Comparison of ENCODE assay signal across 8 cellular contexts in the genomic region with DNA sequence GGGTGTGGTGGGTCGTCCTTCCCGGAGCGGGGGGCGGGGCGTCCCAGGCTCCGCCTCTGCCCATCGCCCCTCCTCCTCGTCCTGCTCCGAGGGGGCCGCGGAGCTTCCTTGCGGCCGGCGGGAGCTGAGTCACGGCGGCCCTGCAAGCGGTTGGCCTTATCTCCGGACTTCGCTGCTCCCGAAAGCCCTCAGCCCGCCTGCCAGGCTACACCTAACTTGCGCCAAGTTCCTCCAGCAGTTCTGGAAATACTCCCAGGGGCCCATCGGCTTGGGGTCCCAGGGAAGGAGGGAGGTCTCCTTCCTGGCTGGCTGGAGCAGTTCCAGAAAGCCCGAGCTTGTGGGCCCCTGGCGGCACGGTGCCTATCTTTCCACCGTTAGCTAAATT. TPM values are rescaled to one million over a fixed set of nuclear protein-coding genes. Genes with fewer than 3 reads are reported as not detected.
DNase-seq lines count a peak whose midpoint lies in the region; ATAC-seq and TF ChIP-seq lines count a peak whose summit lies in the region.

No MANE protein-coding gene starts in this region.

- CTCF ChIA-PET in CD4-positive, alpha-beta memory T cell (lab: Charles Lee; ENCODE audit: partially characterized antibody) = interaction anchor here (0.9 to 1.8 kb wide), 6 partner anchors 12 to 121 kb away, joined by 3 to 7 read pairs (median 4); a partner anchor contains a TSS

- no peaks in the 10 kb centered on the region for H3K9me3 ChIP-seq in CD4-positive, alpha-beta memory T cell (ENCODE audit: control insufficient read depth in 1 of 2, low read length in 2 of 2)

- H3K36me3 Mint-ChIP-seq in CD4-positive, alpha-beta memory T cell = no peaks in the 10 kb centered on the region
- H3K36me3 Mint-ChIP-seq in natural killer cell = no peaks in the 10 kb centered on the region

- peak overlapping the region; percentile 47 to 90 (median 85) for H3K27ac Mint-ChIP-seq in CD4-positive, alpha-beta memory T cell
- H3K27ac Mint-ChIP-seq in natural killer cell = peak overlapping the region in 1 of 2 donors; percentile 77

- intact Hi-C loops in CD4-positive, alpha-beta memory T cell (cut with micrococcal nuclease) = loop anchor here (1.0 kb wide), 1 partner anchor 59 kb away; a partner anchor contains a TSS
- intact Hi-C loops in natural killer cell (cut with micrococcal nuclease) = no loop called here

- H3K4me3 Mint-ChIP-seq in CD4-positive, alpha-beta memory T cell = peak overlapping the region; percentile 82 to 90 (median 88)
- H3K4me3 Mint-ChIP-seq in natural killer cell = peak overlapping the region; percentile 79

- POLR2A ChIA-PET in CD4-positive, alpha-beta memory T cell (lab: Charles Lee; ENCODE audit: partially characterized antibody) = interaction anchor here (0.7 to 5.1 kb wide), 10 partner anchors 10 to 495 kb away, joined by 3 to 88 read pairs (median 4); a partner anchor contains a TSS

- H3K36me3 ChIP-seq in CD4-positive, alpha-beta memory T cell (ENCODE audit: insufficient read depth, low read length) = no peaks in the 10 kb centered on the region

- TF ChIP-seq CTCF in fibroblast of the aortic adventitia (IDR thresholded peaks at IDR 0.05; ENCODE audit: insufficient read depth, low read length) = no peak
- no peak for TF ChIP-seq CTCF in natural killer cell (IDR thresholded peaks at IDR 0.05)

- H3K27me3 Mint-ChIP-seq in CD4-positive, alpha-beta memory T cell = no peaks in the 10 kb centered on the region
- H3K27me3 Mint-ChIP-seq in natural killer cell (ENCODE audit: low read depth in 2 of 2) = no peaks in the 10 kb centered on the region

- peak overlapping the region; percentile 61 for H3K4me3 ChIP-seq in CD4-positive, alpha-beta memory T cell (ENCODE audit: low read length in 2 of 2)
- peak overlapping the region; percentile 43 for H3K4me3 ChIP-seq in fibroblast of the aortic adventitia (ENCODE audit: low read depth, low read length)

- peak overlapping the region; percentile 42 for H3K27ac ChIP-seq in CD4-positive, alpha-beta memory T cell (ENCODE audit: low read depth, low read length)

- H3K4me1 ChIP-seq in CD4-positive, alpha-beta memory T cell (ENCODE audit: insufficient read depth, low read length) = peaks cover 21% of the 10 kb centered on the region

- peak in 4 of 5 donors; percentile 25 to 49 (median 32) for DNase-seq in CD4-positive, alpha-beta memory T cell
- DNase-seq in activated effector memory CD4-positive, alpha-beta T cell treated with Interleukin-2 at 50 U/mL for 16 hours = peak; percentile 42
- DNase-seq in fibroblast of the aortic adventitia (ENCODE audit: low read depth) = peak; percentile 94
- DNase-seq in natural killer cell = peak; percentile 49
- peak; percentile 62 for DNase-seq in superior temporal gyrus (ENCODE audit: extremely low spot score)

- H3K4me1 Mint-ChIP-seq in CD4-positive, alpha-beta memory T cell = peaks cover 2 to 26% (median 12%) of the 10 kb centered on the region in 4 donors
- peaks cover 5 to 13% of the 10 kb centered on the region in 2 donors for H3K4me1 Mint-ChIP-seq in natural killer cell

- H3K27me3 ChIP-seq in CD4-positive, alpha-beta memory T cell (ENCODE audit: insufficient read depth, low read length) = no peaks in the 10 kb centered on the region

- ATAC-seq in GM19351 (IDR thresholded peaks at IDR 0.05; ENCODE audit: unreplicated experiment) (peak; percentile 83), HG03521 (IDR thresholded peaks at IDR 0.05; ENCODE audit: unreplicated experiment) (peak; percentile 66), natural killer cell (peak; percentile 72 to 88 (median 86))

- peaks cover 0 to 2% (median 0%) of the 10 kb centered on the region in 8 donors for H3K9me3 Mint-ChIP-seq in CD4-positive, alpha-beta memory T cell
- H3K9me3 Mint-ChIP-seq in natural killer cell = no peaks in the 10 kb centered on the region

TF ChIP-seq in PFSK-1, 5 proteins besides CTCF, POLR2A, EP300 and RAD21:
- TF ChIP-seq SIN3A (IDR thresholded peaks at IDR 0.05; ENCODE audit: borderline replicate concordance, insufficient read depth, low read length) = no peak
- peak; percentile 64 for TF ChIP-seq TAF1 (IDR thresholded peaks at IDR 0.05; ENCODE audit: borderline replicate concordance, insufficient read depth, low read length)
- TF ChIP-seq POLR2AphosphoS5 (IDR thresholded peaks at IDR 0.05; ENCODE audit: low read depth, low read length) = peak; percentile 63
- TF ChIP-seq FOXP2 (optimal IDR thresholded peaks at IDR 0.05; ENCODE audit: borderline replicate concordance, extremely low read depth, extremely low read length, insufficient read depth) = peak; percentile 57
- TF ChIP-seq, protein P1, sequence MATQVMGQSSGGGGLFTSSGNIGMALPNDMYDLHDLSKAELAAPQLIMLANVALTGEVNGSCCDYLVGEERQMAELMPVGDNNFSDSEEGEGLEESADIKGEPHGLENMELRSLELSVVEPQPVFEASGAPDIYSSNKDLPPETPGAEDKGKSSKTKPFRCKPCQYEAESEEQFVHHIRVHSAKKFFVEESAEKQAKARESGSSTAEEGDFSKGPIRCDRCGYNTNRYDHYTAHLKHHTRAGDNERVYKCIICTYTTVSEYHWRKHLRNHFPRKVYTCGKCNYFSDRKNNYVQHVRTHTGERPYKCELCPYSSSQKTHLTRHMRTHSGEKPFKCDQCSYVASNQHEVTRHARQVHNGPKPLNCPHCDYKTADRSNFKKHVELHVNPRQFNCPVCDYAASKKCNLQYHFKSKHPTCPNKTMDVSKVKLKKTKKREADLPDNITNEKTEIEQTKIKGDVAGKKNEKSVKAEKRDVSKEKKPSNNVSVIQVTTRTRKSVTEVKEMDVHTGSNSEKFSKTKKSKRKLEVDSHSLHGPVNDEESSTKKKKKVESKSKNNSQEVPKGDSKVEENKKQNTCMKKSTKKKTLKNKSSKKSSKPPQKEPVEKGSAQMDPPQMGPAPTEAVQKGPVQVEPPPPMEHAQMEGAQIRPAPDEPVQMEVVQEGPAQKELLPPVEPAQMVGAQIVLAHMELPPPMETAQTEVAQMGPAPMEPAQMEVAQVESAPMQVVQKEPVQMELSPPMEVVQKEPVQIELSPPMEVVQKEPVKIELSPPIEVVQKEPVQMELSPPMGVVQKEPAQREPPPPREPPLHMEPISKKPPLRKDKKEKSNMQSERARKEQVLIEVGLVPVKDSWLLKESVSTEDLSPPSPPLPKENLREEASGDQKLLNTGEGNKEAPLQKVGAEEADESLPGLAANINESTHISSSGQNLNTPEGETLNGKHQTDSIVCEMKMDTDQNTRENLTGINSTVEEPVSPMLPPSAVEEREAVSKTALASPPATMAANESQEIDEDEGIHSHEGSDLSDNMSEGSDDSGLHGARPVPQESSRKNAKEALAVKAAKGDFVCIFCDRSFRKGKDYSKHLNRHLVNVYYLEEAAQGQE (IDR thresholded peaks at IDR 0.05; ENCODE audit: insufficient read depth in 1 of 2, low read depth in 2 of 2, low read length in 2 of 2) = 0 out of 4 replicates have a peak, but pooled peaks of 1 of the 2 experiments have one; percentile 18

RNA-seq across cellular contexts. Expression of a gene that starts 54.2 kb away (rescaled TPM):
- total RNA-seq in CD4-positive, alpha-beta memory T cell = 10 to 100 TPM; 14.7 to 15.1 TPM
- polyA plus RNA-seq in CD4-positive, alpha-beta memory T cell = 10 to 100 TPM; 25.2 to 32.4 TPM
- polyA plus RNA-seq in PFSK-1 (2012; ENCODE audit: insufficient read length, low read depth) = 43.5 TPM
- 6.5 and 36.3 TPM in 2 replicates for total RNA-seq in fibroblast of the aortic adventitia (ENCODE audit: low replicate concordance)
- 10 to 100 TPM; 12.3 to 15.5 (median 13.4) TPM for total RNA-seq in natural killer cell

RNA-seq across cellular contexts. Expression of a gene that starts 59.6 kb away (rescaled TPM):
- total RNA-seq in CD4-positive, alpha-beta memory T cell = 100 to 1,000 TPM; 265 to 276 TPM
- polyA plus RNA-seq in CD4-positive, alpha-beta memory T cell = 10 to 100 TPM in 1 of 2 donors, 1 to 10 TPM in 1; 9.1 to 42.6 TPM
- polyA plus RNA-seq in PFSK-1 (2012; ENCODE audit: insufficient read length, low read depth) = 12.0 TPM
- 28.0 and 38.8 TPM in 2 replicates for total RNA-seq in fibroblast of the aortic adventitia (ENCODE audit: low replicate concordance)
- total RNA-seq in natural killer cell = 100 to 1,000 TPM; 130 to 174 (median 173) TPM

Comparison
In these comparisons a context has a peak if more than half of its experiments do, and no peak if none do; other contexts are left out.
1. Peak in every context shown above with its lines: DNase-seq, ATAC-seq, H3K4me3 ChIP-seq and H3K27ac ChIP-seq.
2. DNase-seq: peak in every context shown above with its lines; median percentile 94 in fibroblast of the aortic adventitia; 62 in superior temporal gyrus; 49 in natural killer cell; 42 in activated effector memory CD4-positive, alpha-beta T cell treated with Interleukin-2 at 50 U/mL for 16 hours; 32 in CD4-positive, alpha-beta memory T cell.